Comparison of ENCODE assay signal across 8 cellular contexts in the genomic region with DNA sequence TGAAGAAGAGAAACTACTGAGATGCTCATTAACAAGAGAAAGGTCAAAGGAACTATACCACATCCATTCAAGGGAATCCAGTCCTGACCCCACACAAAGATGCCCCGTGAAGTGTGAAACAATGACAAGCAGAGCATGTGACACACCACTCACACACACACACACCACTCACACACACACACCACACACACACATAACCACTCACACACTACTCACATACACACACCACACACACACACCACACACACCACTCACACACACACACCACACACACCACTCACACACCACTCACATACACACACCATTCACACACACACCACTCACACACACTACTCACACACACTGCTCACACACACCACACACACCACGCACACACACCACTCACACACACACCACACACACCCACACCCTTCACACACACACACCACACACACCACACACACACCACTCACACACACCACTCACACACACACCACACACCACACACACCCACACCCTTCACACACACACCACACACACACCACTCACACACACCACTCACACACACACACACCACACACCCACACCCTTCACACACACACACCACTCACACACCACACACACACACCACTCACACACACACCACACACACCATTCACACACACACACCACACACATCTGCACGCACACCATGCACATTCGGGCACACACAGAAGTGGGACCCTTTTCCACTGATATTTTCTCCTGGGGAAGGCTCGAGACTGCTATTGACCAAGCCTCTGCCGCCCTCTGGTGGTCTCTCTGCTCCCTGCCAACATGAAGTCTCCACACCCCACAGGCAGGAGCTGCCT. TPM values are rescaled to one million over a fixed set of nuclear protein-coding genes. Genes with fewer than 3 reads are reported as not detected.
DNase-seq lines count a peak whose midpoint lies in the region; ATAC-seq and TF ChIP-seq lines count a peak whose summit lies in the region.

No MANE protein-coding gene starts in this region.

- CTCF ChIA-PET in A673 (lab: Charles Lee), result interaction anchor here (0.5 to 4.8 kb wide), 13 partner anchors 8 to 334 kb away, joined by 3 to 79 read pairs (median 3); no protein-coding TSS in a partner anchor

- H3K4me1 ChIP-seq in A673 (ENCODE audit: insufficient read depth, low read length, poor library complexity, severe bottlenecking) (no peaks in the 10 kb centered on the region), GM23248 (ENCODE audit: insufficient read depth) (no peaks in the 10 kb centered on the region), left lung (no peaks in the 10 kb centered on the region)

- no peaks in the 10 kb centered on the region for H3F3A ChIP-seq in GM23248 (ENCODE audit: insufficient read depth)

- no peak overlapping the region for H3K4me3 Mint-ChIP-seq in chondrocyte (ENCODE audit: unreplicated experiment)

- BruUV-seq in A673 (replicated peaks; lab: Mats Ljungman, UMichigan), result no TSS peak

- WGBS in GM23248 (ENCODE audit: low coverage in 1 of 2, low lambda C conversion rate in 2 of 2, missing lambda C conversion rate in 2 of 2), 2 experiments, result 20 to 35% methylated on average over 5 to 6 of the region's 6 CpGs

- no peaks in the 10 kb centered on the region for H3K79me2 ChIP-seq in GM23248 (ENCODE audit: insufficient read depth)

- no peak overlapping the region for H3K4me2 ChIP-seq in GM23248 (ENCODE audit: unreplicated experiment)

- peaks cover 14% of the 10 kb centered on the region for H3K36me3 Mint-ChIP-seq in chondrocyte (ENCODE audit: low read depth)

- DNase-seq in A673 (ENCODE audit: low spot score) (peak; percentile 86), GM23248 (peak; percentile 82), NCI-H526 (lab: John Stamatoyannopoulos, UW) (peak; percentile 7 to 78), chondrocyte (ENCODE audit: low spot score) (no peak), left lung (peak; percentile 79 to 91)
- peak; percentile 80 to 88 for DNase-seq in activated CD4-positive, alpha-beta T cell treated with anti-CD3 and anti-CD28 coated beads for 4 hours
- DNase-seq in stimulated activated CD4-positive, alpha-beta T cell treated with anti-CD3 and anti-CD28 coated beads, Interleukin-4, amount 100 ng/mL, for 4 hours, result peak; percentile 74 to 81

- no peaks in the 10 kb centered on the region for H3K9me3 Mint-ChIP-seq in chondrocyte (ENCODE audit: low read depth)

- no peak overlapping the region for H2AFZ ChIP-seq in GM23248

- POLR2A ChIA-PET in A673 (lab: Charles Lee; ENCODE audit: low non-redundant PET), result no interaction called here

- H3K9me2 ChIP-seq in GM23248 (ENCODE audit: insufficient read depth), result no peaks in the 10 kb centered on the region

- H3K27ac Mint-ChIP-seq in chondrocyte (ENCODE audit: unreplicated experiment), result no peak overlapping the region

- H3K4me1 Mint-ChIP-seq in chondrocyte (ENCODE audit: low read depth), result peaks cover 12% of the 10 kb centered on the region

- H3K27me3 Mint-ChIP-seq in chondrocyte (ENCODE audit: low read depth), result no peaks in the 10 kb centered on the region

- H3K9me3 ChIP-seq in A673 (ENCODE audit: low read depth, low read length, poor library complexity, severe bottlenecking) (no peaks in the 10 kb centered on the region), GM23248 (ENCODE audit: low read depth) (no peaks in the 10 kb centered on the region), left lung (no peaks in the 10 kb centered on the region)

- H3K36me3 ChIP-seq in A673 (ENCODE audit: insufficient read depth, low read length, poor library complexity, severe bottlenecking), result peaks cover 7% of the 10 kb centered on the region
- H3K36me3 ChIP-seq in GM23248 (ENCODE audit: low read depth), result peaks cover 7% of the 10 kb centered on the region; the same call in 1 of the 2 replicates
- H3K36me3 ChIP-seq in left lung, result peaks cover 0 to 54% of the 10 kb centered on the region in 2 donors

- intact Hi-C loops in A673 (cut with micrococcal nuclease; ENCODE audit: unreplicated experiment) (loop anchor here (1.0 to 5.0 kb wide), 2 partner anchors 179 to 277 kb away; no protein-coding TSS in a partner anchor), left lung (cut with DNase I) (loop anchor here in 1 of 2 donors (5.0 kb wide), 1 partner anchor 177 kb away; no protein-coding TSS in a partner anchor)

- no peak overlapping the region for H3K9ac ChIP-seq in GM23248

- no peaks in the 10 kb centered on the region for H4K20me1 ChIP-seq in GM23248 (ENCODE audit: insufficient read depth)

- H3K27ac ChIP-seq in A673 (ENCODE audit: low read depth, low read length, poor library complexity, severe bottlenecking) (no peak overlapping the region), GM23248 (no peak overlapping the region), left lung (no peak overlapping the region)

- ATAC-seq in left lung (peak; percentile 96), HG03460 (IDR thresholded peaks at IDR 0.05; ENCODE audit: unreplicated experiment) (no peak)

- H3K27me3 ChIP-seq in A673 (replicated peaks; ENCODE audit: insufficient read depth, low read depth, low read length, poor library complexity) (no peaks in the 10 kb centered on the region), GM23248 (replicated peaks; ENCODE audit: insufficient read depth) (no peaks in the 10 kb centered on the region), left lung (no peaks in the 10 kb centered on the region)

- peak; percentile 98 for TF ChIP-seq CTCF in A673 (conservative IDR thresholded peaks at IDR 0.05; ENCODE audit: low read depth, low read length)
- peak; percentile 85 for TF ChIP-seq CTCF in chondrocyte (IDR thresholded peaks at IDR 0.05)
- TF ChIP-seq CTCF in left lung (IDR thresholded peaks at IDR 0.05), result peak; percentile 86 to 95

- in situ Hi-C loops in GM23248 (cut with MboI), result no loop called here

- H3K4me3 ChIP-seq in A673 (ENCODE audit: low read depth, low read length, poor library complexity, severe bottlenecking) (no peak overlapping the region), GM23248 (no peak overlapping the region), left lung (no peak overlapping the region)

RNA-seq across cellular contexts. Expression of a gene that starts 32.0 kb away (rescaled TPM):
- total RNA-seq in A673 (2021), result 87.8 and 98.6 TPM in 2 replicates
- 423 and 490 TPM in 2 replicates for total RNA-seq in GM23248 (2014; rRNA removed; shearing (Covaris generic))
- polyA plus RNA-seq in GM23248 (2016; fragmentation: Nextera tagmentation; extraction: Ambion mirVana), result 508 and 537 TPM in 2 replicates
- 66.6 to 186 TPM (median 177 TPM) in 3 replicates for total RNA-seq in chondrocyte
- total RNA-seq in left lung, result 100 to 1,000 TPM; 191 to 249 TPM

RNA-seq across cellular contexts. Expression of a gene that starts 32.1 kb away (rescaled TPM):
- 25.2 and 32.6 TPM in 2 replicates for total RNA-seq in A673 (2021)
- total RNA-seq in GM23248 (2014; rRNA removed; shearing (Covaris generic)), result 20.1 and 38.4 TPM in 2 replicates
- polyA plus RNA-seq in GM23248 (2016; fragmentation: Nextera tagmentation; extraction: Ambion mirVana), result 24.8 and 25.7 TPM in 2 replicates
- total RNA-seq in chondrocyte, result 12.5 to 15.8 TPM (median 14.1 TPM) in 3 replicates
- total RNA-seq in left lung, result 10 to 100 TPM; 36.5 to 42.8 TPM

RNA-seq across cellular contexts. Expression of a gene that starts 54.9 kb away (rescaled TPM):
- 17.8 and 17.9 TPM in 2 replicates for total RNA-seq in A673 (2021)
- total RNA-seq in GM23248 (2014; rRNA removed; shearing (Covaris generic)), result 16.5 and 22.5 TPM in 2 replicates
- 13.6 and 14.3 TPM in 2 replicates for polyA plus RNA-seq in GM23248 (2016; fragmentation: Nextera tagmentation; extraction: Ambion mirVana)
- 4.9 to 5.3 TPM (median 5.0 TPM) in 3 replicates for total RNA-seq in chondrocyte
- 1 to 10 TPM; 6.7 to 7.9 TPM for total RNA-seq in left lung

RNA-seq across cellular contexts. Expression of a gene that starts 54.9 kb away (rescaled TPM):
- total RNA-seq in A673 (2021) (22.7 and 25.6 TPM in 2 replicates), chondrocyte (15.6 to 24.5 TPM (median 18.2 TPM) in 3 replicates), left lung (10 to 100 TPM; 21.4 to 28.0 TPM)
- 11.9 and 14.2 TPM in 2 replicates for total RNA-seq in GM23248 (2014; rRNA removed; shearing (Covaris generic))
- polyA plus RNA-seq in GM23248 (2016; fragmentation: Nextera tagmentation; extraction: Ambion mirVana), result 22.8 and 23.8 TPM in 2 replicates
